In the genomic region with DNA sequence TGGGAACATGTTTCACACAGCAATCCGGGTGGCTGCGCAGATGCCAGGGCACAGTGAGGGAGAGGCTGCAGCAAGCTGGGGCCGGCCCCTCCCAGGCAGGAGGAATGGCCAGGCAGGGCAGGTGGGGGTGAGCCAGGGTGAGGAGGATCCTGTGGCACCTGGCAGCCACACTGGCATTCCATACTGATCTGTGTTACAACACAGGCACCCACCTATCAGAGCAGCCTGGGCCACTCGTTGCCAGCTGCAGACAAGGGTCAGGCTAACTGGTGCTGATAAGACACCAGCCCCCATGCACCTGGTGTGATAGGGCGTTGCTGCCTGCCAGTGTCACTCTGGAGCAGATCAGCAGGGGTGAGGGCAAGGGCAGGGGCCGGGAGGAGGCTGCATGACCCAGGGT, we compare ENCODE assay signal across 21 cellular contexts. TPM values are rescaled to one million over a fixed set of nuclear protein-coding genes. Genes with fewer than 3 reads are reported as not detected.
A peak's percentile ranks its signal among the peaks of the same experiment; 100 is the strongest.
DNase-seq lines count a peak whose midpoint lies in the region; ATAC-seq, FAIRE-seq and TF ChIP-seq lines count a peak whose summit lies in the region.
"Had no signal": no experiment of that assay in that cellular context is flagged by ENCODE, and none has a peak within 500 bp of the region (broad histone marks: within the 10 kb centered on the region; RNA-seq: fewer than 3 reads in every experiment).

No MANE protein-coding gene starts in this region.

- no peaks in the 10 kb centered on the region for H3K36me3 ChIP-seq in right atrium auricular region
- H3K36me3 ChIP-seq in PC-9 (ENCODE audit: low read depth) = no peaks in the 10 kb centered on the region
- H3K36me3 ChIP-seq in kidney (ENCODE audit: control insufficient read depth in 1 of 2, insufficient read depth in 2 of 2, low read length in 2 of 2) = no peaks in the 10 kb centered on the region
- H3K36me3 ChIP-seq: Peyer's patch, upper lobe of left lung had no signal

- BruUV-seq in PC-9 (replicated peaks; lab: Mats Ljungman, UMichigan) = no TSS peak

- H3K4me1 Mint-ChIP-seq in activated T-cell treated with anti-CD3 and anti-CD28 coated beads, Interleukin-2, amount 50 U/mL, for 24 hours (ENCODE audit: low read depth) = no peaks in the 10 kb centered on the region

- no peak overlapping the region for H3K9ac ChIP-seq in kidney (ENCODE audit: low read length in 2 of 2)

- no peaks in the 10 kb centered on the region for H3K27me3 ChIP-seq in right atrium auricular region
- H3K27me3 ChIP-seq in PC-9 (ENCODE audit: insufficient read depth, low read depth) = 0 out of 2 replicates have a peak, but pooled peaks cover 15% of the 10 kb centered on the region
- H3K27me3 ChIP-seq: body of pancreas, Peyer's patch, upper lobe of left lung had no signal

- no peak overlapping the region for H2AFZ ChIP-seq in PC-9

- no peak overlapping the region for H3K4me3 ChIP-seq in right atrium auricular region
- H3K4me3 ChIP-seq in PC-9 = no peak overlapping the region
- H3K4me3 ChIP-seq in kidney (ENCODE audit: low read length in 2 of 2) = no peak overlapping the region
- H3K4me3 ChIP-seq: body of pancreas, Peyer's patch, SK-N-MC, upper lobe of left lung had no signal

- H3K4me1 ChIP-seq in right atrium auricular region (no peaks in the 10 kb centered on the region), PC-9 (replicated peaks; ENCODE audit: insufficient read depth) (no peaks in the 10 kb centered on the region), kidney (ENCODE audit: control insufficient read depth in 1 of 2, insufficient read depth in 1 of 2, low read depth in 1 of 2, low read length in 2 of 2) (no peaks in the 10 kb centered on the region)
- H3K4me1 ChIP-seq: body of pancreas, Peyer's patch, upper lobe of left lung had no signal

- H3K9me3 Mint-ChIP-seq in activated T-cell treated with anti-CD3 and anti-CD28 coated beads, Interleukin-2, amount 50 U/mL, for 24 hours = no peaks in the 10 kb centered on the region
- H3K9me3 Mint-ChIP-seq: activated T-cell treated with anti-CD3 and anti-CD28 coated beads, Interleukin-2, amount 50 U/mL, for 4 hours had no signal

- no peak overlapping the region for H3K27ac Mint-ChIP-seq in activated T-cell treated with anti-CD3 and anti-CD28 coated beads, Interleukin-2, amount 50 U/mL, for 24 hours

- H3F3A ChIP-seq in PC-9 (ENCODE audit: insufficient read depth, low read depth) = no peaks in the 10 kb centered on the region

- no peaks in the 10 kb centered on the region for H3K9me3 ChIP-seq in right atrium auricular region
- no peaks in the 10 kb centered on the region for H3K9me3 ChIP-seq in PC-9 (ENCODE audit: insufficient read depth, low read depth)
- H3K9me3 ChIP-seq in kidney (ENCODE audit: control insufficient read depth in 1 of 2, low read length in 2 of 2) = no peaks in the 10 kb centered on the region
- H3K9me3 ChIP-seq: body of pancreas, Peyer's patch, upper lobe of left lung had no signal

- ATAC-seq in Right ventricle myocardium inferior = peak; percentile 88
- ATAC-seq: activated T-cell treated with anti-CD3 and anti-CD28 coated beads, Interleukin-2, amount 50 U/mL, for 4 hours; body of pancreas had no signal

- FAIRE-seq in kidney (lab: Jason Lieb, UNC) (no peak), urothelium cell line (lab: Jason Lieb, UNC) (peak; percentile 94), H54 (lab: Jason Lieb, UNC) (no peak)

- H3K79me2 ChIP-seq in PC-9 (ENCODE audit: low read depth) = no peaks in the 10 kb centered on the region

- CTCF ChIA-PET in PC-9 (lab: Charles Lee) = no interaction called here

- no peaks in the 10 kb centered on the region for H3K9me2 ChIP-seq in PC-9 (ENCODE audit: insufficient read depth)

- no peak for TF ChIP-seq POLR2A in H54 (IDR thresholded peaks at IDR 0.05; ENCODE audit: low read depth, low read length)

- H4K20me1 ChIP-seq in PC-9 (ENCODE audit: insufficient read depth) = no peaks in the 10 kb centered on the region

- peaks cover 14% of the 10 kb centered on the region for H3K27me3 Mint-ChIP-seq in activated T-cell treated with anti-CD3 and anti-CD28 coated beads, Interleukin-2, amount 50 U/mL, for 24 hours

- H3K36me3 Mint-ChIP-seq in activated T-cell treated with anti-CD3 and anti-CD28 coated beads, Interleukin-2, amount 50 U/mL, for 24 hours (ENCODE audit: low read depth) = no peaks in the 10 kb centered on the region

- intact Hi-C loops in Right ventricle myocardium inferior (cut with DNase I) (no loop called here), PC-9 (cut with micrococcal nuclease; ENCODE audit: unreplicated experiment) (no loop called here), kidney (cut with DNase I) (no loop called here)

- TF ChIP-seq CTCF in right atrium auricular region (IDR thresholded peaks at IDR 0.05) = no peak
- no peak for TF ChIP-seq CTCF in PC-9 (conservative IDR thresholded peaks at IDR 0.05)
- TF ChIP-seq CTCF in kidney (IDR thresholded peaks at IDR 0.05; ENCODE audit: borderline replicate concordance, extremely low read depth, insufficient read depth) = no peak

- DNase-seq in Right ventricle myocardium inferior (ENCODE audit: missing footprints) (peak; percentile 81), right atrium auricular region (ENCODE audit: low spot score) (no peak), PC-9 (peak; percentile 35 to 74), kidney (peak; percentile 45), urothelium cell line (ENCODE audit: low spot score) (no peak), cerebellum (ENCODE audit: low spot score) (no peak), H54 (ENCODE audit: insufficient read length, low spot score) (no peak)
- DNase-seq in activated T-cell treated with anti-CD3 and anti-CD28 coated beads, Interleukin-2, amount 50 U/mL, for 24 hours = no peak
- DNase-seq: activated CD4-positive, alpha-beta T cell treated with anti-CD3 and anti-CD28 coated beads for 4 hours; activated CD8-positive, alpha-beta memory T cell treated with anti-CD3 and anti-CD28 coated beads for 24 hours; activated naive CD4-positive, alpha-beta T cell; activated T-cell treated with anti-CD3 and anti-CD28 coated beads, Interleukin-2, amount 50 U/mL, for 4 hours; effector CD4-positive, alpha-beta T cell; head of caudate nucleus; NCI-H2107; NCI-H524 treated with DMSO at 0.1 percent for 48 hours; Peyer's patch; upper lobe of left lung had no signal

- POLR2A ChIA-PET in PC-9 (lab: Charles Lee; ENCODE audit: unreplicated experiment) = no interaction called here

- H3K27ac ChIP-seq in right atrium auricular region (no peak overlapping the region), PC-9 (no peak overlapping the region), kidney (ENCODE audit: low read depth in 2 of 2, low read length in 2 of 2) (no peak overlapping the region)
- H3K27ac ChIP-seq: body of pancreas, Peyer's patch, SK-N-MC, upper lobe of left lung had no signal

- no peak overlapping the region for H3K4me3 Mint-ChIP-seq in activated T-cell treated with anti-CD3 and anti-CD28 coated beads, Interleukin-2, amount 50 U/mL, for 24 hours
- H3K4me3 Mint-ChIP-seq: activated T-cell treated with anti-CD3 and anti-CD28 coated beads, Interleukin-2, amount 50 U/mL, for 4 hours had no signal

- no peak overlapping the region for H3K4me2 ChIP-seq in PC-9

RNA-seq across cellular contexts. Expression of a gene that starts 16.6 kb away (rescaled TPM):
- 7.7 TPM for total RNA-seq in Right ventricle myocardium inferior
- under 1 TPM; 0.12 to 0.44 TPM for total RNA-seq in right atrium auricular region
- not detected in 2 replicates for total RNA-seq in PC-9 (2021)
- total RNA-seq in kidney = 3.1 TPM
- 1.1 TPM for polyA plus RNA-seq in kidney (ENCODE audit: insufficient read depth, low read depth, low replicate concordance)
- 4.4 TPM for total RNA-seq in cerebellum
- total RNA-seq: LHCN-M2 had no signal

Comparison
In these comparisons a context has a peak if more than half of its experiments do, and no peak if none do; other contexts are left out.
1. DNase-seq: peak in Right ventricle myocardium inferior (single experiment), PC-9 (2 of 2) and kidney (single experiment); none in right atrium auricular region (single experiment), urothelium cell line (single experiment), cerebellum (single experiment), H54 (single experiment) and activated T-cell treated with anti-CD3 and anti-CD28 coated beads, Interleukin-2, amount 50 U/mL, for 24 hours (single experiment).